In genomic region chr9:129776566-129776937, GRCh38 we compare ENCODE assay signal across 10 cellular contexts. TPM values are rescaled to one million over a fixed set of nuclear protein-coding genes. Genes with fewer than 3 reads are reported as not detected.
DNase-seq lines count a peak whose midpoint lies in the region; ATAC-seq and TF ChIP-seq lines count a peak whose summit lies in the region.
"Had no signal": no experiment of that assay in that cellular context is flagged by ENCODE, and none has a peak within 500 bp of the region (broad histone marks: within the 10 kb centered on the region; RNA-seq: fewer than 3 reads in every experiment).

No MANE protein-coding gene starts in this region.

- DNase-seq in MCF 10A (ENCODE audit: unreplicated experiment) (no peak), left lung (no peak), thoracic aorta (ENCODE audit: low spot score) (no peak), SKM-1 (lab: John Stamatoyannopoulos, UW; ENCODE audit: unreplicated experiment) (no peak), dermis blood vessel endothelial cell (no peak), cerebellum (ENCODE audit: low spot score) (no peak)
- DNase-seq: NCI-H748 treated with DMSO at 0.1 percent for 48 hours had no signal

- H3K9me3 ChIP-seq in HUES48 (ENCODE audit: control insufficient read depth, insufficient read depth, low read length) (no peaks in the 10 kb centered on the region), left lung (no peaks in the 10 kb centered on the region), thoracic aorta (no peaks in the 10 kb centered on the region)

- H3K27ac ChIP-seq in HUES48 (ENCODE audit: low read depth, low read length) (peak overlapping the region; percentile 42), left lung (peak overlapping the region; percentile 70 to 71), thoracic aorta (peak overlapping the region; percentile 45 to 66)

- H3K9ac ChIP-seq in HUES48 (ENCODE audit: low read depth, low read length): no peak overlapping the region

- H3K4me3 Mint-ChIP-seq in MCF 10A (ENCODE audit: unreplicated experiment): peak overlapping the region; percentile 58

- ATAC-seq in left lung (no peak), thoracic aorta (ENCODE audit: insufficient number of reproducible peaks, low FRiP score, low read depth) (no peak), GM18909 (IDR thresholded peaks at IDR 0.05; ENCODE audit: poor library complexity, unreplicated experiment) (no peak)

- CTCF ChIA-PET in MCF 10A (lab: Yijun Ruan, JAX): interaction anchor here (0.6 to 12.6 kb wide), 13 partner anchors 11 to 956 kb away, joined by 3 to 145 read pairs (median 3); no protein-coding TSS in a partner anchor

- H3K27ac Mint-ChIP-seq in MCF 10A (ENCODE audit: low read depth, unreplicated experiment): peak overlapping the region; percentile 83

- POLR2A ChIA-PET in MCF 10A (lab: Yijun Ruan, JAX): interaction anchor here (0.5 to 9.8 kb wide), 23 partner anchors 10 to 803 kb away, joined by 3 to 293 read pairs (median 7); partner anchors contain the start of genes NTMT1 and PTGES

- H3K9me3 Mint-ChIP-seq in MCF 10A (ENCODE audit: unreplicated experiment): no peaks in the 10 kb centered on the region

- no peaks in the 10 kb centered on the region for H3K36me3 ChIP-seq in HUES48 (ENCODE audit: control insufficient read depth, insufficient read depth, low read length)
- no peaks in the 10 kb centered on the region for H3K36me3 ChIP-seq in left lung
- H3K36me3 ChIP-seq in thoracic aorta: no peaks in the 10 kb centered on the region

- H3K4me1 ChIP-seq in HUES48 (ENCODE audit: control insufficient read depth, insufficient read depth, low read length) (peaks cover 6% of the 10 kb centered on the region; the same call in 1 of the 2 replicates), left lung (peaks cover 0 to 69% of the 10 kb centered on the region in 2 donors), thoracic aorta (ENCODE audit: control insufficient read depth in 1 of 2, low read depth in 2 of 2) (peaks cover 6 to 13% of the 10 kb centered on the region in 2 donors)

- BruUV-seq in MCF 10A (replicated peaks; lab: Mats Ljungman, UMichigan): TSS peak; percentile 67

- H3K36me3 Mint-ChIP-seq in MCF 10A (ENCODE audit: insufficient read depth, unreplicated experiment): peaks cover 4% of the 10 kb centered on the region

- H3K27me3 ChIP-seq in HUES48 (ENCODE audit: control insufficient read depth, insufficient read depth, low read length) (no peaks in the 10 kb centered on the region), left lung (no peaks in the 10 kb centered on the region), thoracic aorta (replicated peaks; ENCODE audit: insufficient read depth) (no peaks in the 10 kb centered on the region)

- no peaks in the 10 kb centered on the region for H3K27me3 Mint-ChIP-seq in MCF 10A (ENCODE audit: insufficient read depth, unreplicated experiment)

- TF ChIP-seq CTCF in MCF 10A (IDR thresholded peaks at IDR 0.05; ENCODE audit: unreplicated experiment) (no peak), left lung (IDR thresholded peaks at IDR 0.05) (no peak), thoracic aorta (IDR thresholded peaks at IDR 0.05) (no peak)

- H3K4me3 ChIP-seq in HUES48 (ENCODE audit: low read depth, low read length) (no peak overlapping the region), left lung (no peak overlapping the region), thoracic aorta (peak overlapping the region; percentile 39)

- H3K4me1 Mint-ChIP-seq in MCF 10A (ENCODE audit: insufficient read depth, unreplicated experiment): peaks cover 50% of the 10 kb centered on the region

- intact Hi-C loops in MCF 10A (cut with micrococcal nuclease) (no loop called here), left lung (cut with DNase I) (no loop called here)

RNA-seq across cellular contexts. Expression of gene PTGES, which starts 23.7 kb away (rescaled TPM):
- total RNA-seq in MCF 10A (2022) (74.0 and 96.6 TPM in 2 replicates), left lung (1 to 10 TPM; 3.2 to 9.8 TPM), thoracic aorta (1 to 10 TPM; 1.7 to 2.2 TPM), dermis blood vessel endothelial cell (0.47 and 0.51 TPM in 2 replicates), cerebellum (1.5 TPM)
- total RNA-seq: left lobe of liver had no signal

RNA-seq across cellular contexts. Expression of gene TOR1B, which starts 26.4 kb away (rescaled TPM):
- total RNA-seq in MCF 10A (2022) (14.7 and 14.8 TPM in 2 replicates), left lung (10 to 100 TPM; 26.1 to 32.1 TPM), thoracic aorta (10 to 100 TPM; 28.4 to 33.4 TPM), dermis blood vessel endothelial cell (33.5 and 34.6 TPM in 2 replicates), cerebellum (31.8 TPM)

RNA-seq across cellular contexts. Expression of gene TOR1A, which starts 47.4 kb away (rescaled TPM):
- total RNA-seq in MCF 10A (2022): 33.6 and 40.4 TPM in 2 replicates
- 10 to 100 TPM; 32.0 to 38.5 TPM for total RNA-seq in left lung
- 10 to 100 TPM; 36.1 to 39.3 TPM for total RNA-seq in thoracic aorta
- 38.0 and 38.8 TPM in 2 replicates for total RNA-seq in dermis blood vessel endothelial cell
- total RNA-seq in cerebellum: 20.6 TPM

RNA-seq across cellular contexts. Expression of gene C9orf78, which starts 58.5 kb away (rescaled TPM):
- total RNA-seq in MCF 10A (2022) (27.6 and 30.0 TPM in 2 replicates), left lung (10 to 100 TPM; 30.1 to 31.8 TPM), thoracic aorta (100 to 1,000 TPM in 1 of 2 donors, 10 to 100 TPM in 1; 47.8 to 140 TPM), dermis blood vessel endothelial cell (37.4 and 49.5 TPM in 2 replicates), cerebellum (21.0 TPM)

RNA-seq across cellular contexts. Expression of gene USP20, which starts 58.7 kb away (rescaled TPM):
- total RNA-seq in MCF 10A (2022) (14.7 and 17.1 TPM in 2 replicates), left lung (10 to 100 TPM; 21.0 to 22.9 TPM), thoracic aorta (10 to 100 TPM; 47.8 to 51.2 TPM), dermis blood vessel endothelial cell (8.7 and 11.2 TPM in 2 replicates), cerebellum (11.1 TPM)
